1 cellular context compared by ENCODE assay signal in the genomic region with DNA sequence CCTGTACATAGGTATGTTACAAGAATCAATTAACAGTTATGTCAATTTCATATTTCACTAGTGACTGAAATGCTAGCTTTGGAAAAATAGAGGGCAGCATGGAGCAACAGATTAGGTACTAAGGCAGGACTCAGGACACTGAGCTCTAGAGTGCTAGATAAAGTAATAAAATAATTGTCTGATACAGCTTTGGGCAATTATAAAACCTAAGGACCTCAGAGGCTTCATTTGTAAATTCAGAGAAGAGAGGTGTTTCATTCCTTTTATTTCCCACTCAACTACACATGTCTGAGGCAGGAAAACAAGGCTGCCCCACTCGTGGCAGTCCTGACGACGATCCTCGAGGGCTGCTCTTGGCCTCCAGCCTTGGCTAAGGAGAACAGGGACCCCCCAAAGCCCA.
TF ChIP-seq lines count a peak whose summit lies in the region.

No MANE protein-coding gene starts in this region.

TF ChIP-seq in GM12878, 131 proteins besides CTCF, POLR2A, EP300 and RAD21 (continued from another document):
- TF ChIP-seq MTA3 (IDR thresholded peaks at IDR 0.05; ENCODE audit: borderline replicate concordance, low read length) = no peak
